Comparison of ENCODE assay signal across 5 cellular contexts in the genomic region with DNA sequence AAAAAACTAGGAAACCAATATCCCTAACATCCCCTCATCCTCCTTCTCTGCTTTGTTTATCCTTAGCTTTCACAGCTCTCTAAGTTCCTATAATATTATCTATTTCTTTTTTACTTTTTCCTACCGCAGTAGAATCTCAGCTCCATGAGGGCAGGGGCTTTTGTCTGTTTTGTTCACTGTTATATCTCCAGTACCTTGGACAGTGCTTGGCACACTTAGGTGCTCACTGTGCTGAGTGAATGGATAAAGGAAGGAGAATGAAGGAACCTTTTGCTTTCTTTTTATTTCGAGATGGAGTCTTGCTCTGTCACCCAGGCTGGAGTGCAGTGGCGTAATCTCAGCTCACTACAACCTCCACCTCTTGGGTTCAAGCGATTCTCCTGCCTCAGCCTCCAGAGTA. TPM values are rescaled to one million over a fixed set of nuclear protein-coding genes. Genes with fewer than 3 reads are reported as not detected.
DNase-seq lines count a peak whose midpoint lies in the region; ATAC-seq, FAIRE-seq and TF ChIP-seq lines count a peak whose summit lies in the region.
"Not testable (repeated sequence)": the region's sequence is repeated elsewhere in the genome, so short reads cannot be mapped to it uniquely, and the experiment has no call there.

No MANE protein-coding gene starts in this region.

- not testable (repeated sequence) for H3K27me3 Mint-ChIP-seq in GM23338 (ENCODE audit: insufficient read depth, low read depth, poor library complexity)

- not testable (repeated sequence) for H3K4me3 ChIP-seq in GM23338; SK-N-SH (ENCODE audit: low read depth in 2 of 2, low read length in 1 of 2); GM12878; liver (ENCODE audit: low read depth in 1 of 3, low read length in 3 of 3)

- intact Hi-C loops in GM12878 (cut with micrococcal nuclease; ENCODE audit: unreplicated experiment): not testable (repeated sequence)

- not testable (repeated sequence) for DNase-seq in GM23338 (ENCODE audit: low spot score); SK-N-SH; GM12878 (ENCODE audit: low read depth, low spot score)

- not testable (repeated sequence) for TF ChIP-seq RAD21 in Ishikawa (IDR thresholded peaks at IDR 0.05; ENCODE audit: low read depth); SK-N-SH (IDR thresholded peaks at IDR 0.05; ENCODE audit: low read length); GM12878 (IDR thresholded peaks at IDR 0.05; ENCODE audit: insufficient read depth, low read depth, low read length); liver (IDR thresholded peaks at IDR 0.05)

- CTCF ChIA-PET in SK-N-SH (lab: Yijun Ruan, JAX); GM12878 (lab: Yijun Ruan, JAX): not testable (repeated sequence)

- not testable (repeated sequence) for H3K4me1 Mint-ChIP-seq in GM23338

- not testable (repeated sequence) for BruUV-seq in GM12878 (replicated peaks; lab: Mats Ljungman, UMichigan)

- H3K36me3 ChIP-seq in GM23338 (ENCODE audit: insufficient read depth); SK-N-SH (replicated peaks in 1 of 2; ENCODE audit: control insufficient read depth in 1 of 2, insufficient read depth in 2 of 2, low read length in 1 of 2); GM12878 (ENCODE audit: control insufficient read depth in 2 of 2, insufficient read depth in 2 of 2, low read length in 1 of 2); liver (ENCODE audit: control insufficient read depth in 4 of 4, insufficient read depth in 3 of 4, low read depth in 1 of 4, low read length in 3 of 4): not testable (repeated sequence)

- H3K79me2 ChIP-seq in GM23338 (replicated peaks; ENCODE audit: insufficient read depth); SK-N-SH (ENCODE audit: insufficient read depth); GM12878 (ENCODE audit: control insufficient read depth, insufficient read depth, low read length): not testable (repeated sequence)

- not testable (repeated sequence) for TF ChIP-seq POLR2A in GM12878 (IDR thresholded peaks at IDR 0.05; ENCODE audit: low read depth, low read length)

- not testable (repeated sequence) for H3K4me3 Mint-ChIP-seq in GM23338

- not testable (repeated sequence) for H3K36me3 Mint-ChIP-seq in GM23338 (ENCODE audit: low read depth)

- H3K9ac ChIP-seq in SK-N-SH; GM12878 (ENCODE audit: control insufficient read depth, insufficient read depth, low read length); liver (ENCODE audit: low read depth in 1 of 2, low read length in 2 of 2): not testable (repeated sequence)

- ATAC-seq in GM23338, GM12878: not testable (repeated sequence)

- SMC1A ChIA-PET in GM12878 (lab: Charles Lee; ENCODE audit: uncharacterized antibody, unreplicated experiment): not testable (repeated sequence)

- POLR2A ChIA-PET in SK-N-SH (lab: Yijun Ruan, JAX); GM12878 (lab: Charles Lee): not testable (repeated sequence)

- peaks cover 13% of the 10 kb centered on the region for H3K9me3 Mint-ChIP-seq in GM23338

- not testable (repeated sequence) for TF ChIP-seq CTCF in GM23338 (conservative IDR thresholded peaks at IDR 0.05; ENCODE audit: low read depth in 2 of 2); SK-N-SH (IDR thresholded peaks at IDR 0.05); GM12878 (IDR thresholded peaks at IDR 0.05 in 2 of 3, conservative IDR thresholded peaks at IDR 0.05 in 1 of 3; ENCODE audit: control insufficient read depth in 2 of 3, extremely low read depth in 1 of 3, insufficient read depth in 1 of 3, low read depth in 3 of 3, low read length in 3 of 3); liver (IDR thresholded peaks at IDR 0.05; ENCODE audit: low read depth, low read length, missing input control)

- RAD21 ChIA-PET in GM12878 (lab: Charles Lee; ENCODE audit: unreplicated experiment): not testable (repeated sequence)

- not testable (repeated sequence) for H3K4me1 ChIP-seq in GM23338 (ENCODE audit: insufficient read depth); SK-N-SH (ENCODE audit: control insufficient read depth in 1 of 2, insufficient read depth in 2 of 2, low read depth in 1 of 2, low read length in 1 of 2); GM12878 (ENCODE audit: control insufficient read depth, insufficient read depth, low read length); liver (ENCODE audit: control insufficient read depth in 4 of 4, insufficient read depth in 4 of 4, low read length in 3 of 4)

- TF ChIP-seq EP300 in Ishikawa (IDR thresholded peaks at IDR 0.05; ENCODE audit: borderline replicate concordance); SK-N-SH (IDR thresholded peaks at IDR 0.05; ENCODE audit: borderline replicate concordance in 1 of 2, low read depth in 1 of 2, low read length in 1 of 2); GM12878 (IDR thresholded peaks at IDR 0.05; ENCODE audit: borderline replicate concordance in 1 of 2, control insufficient read depth in 1 of 2, low read depth in 2 of 2, low read length in 2 of 2): not testable (repeated sequence)

- FAIRE-seq in GM12878 (lab: Jason Lieb, UNC): not testable (repeated sequence)

- H3K27me3 ChIP-seq in GM23338 (ENCODE audit: insufficient read depth); SK-N-SH (ENCODE audit: insufficient read depth); GM12878 (replicated peaks in 1 of 2; ENCODE audit: control insufficient read depth in 2 of 2, insufficient read depth in 2 of 2, low read length in 1 of 2); liver (ENCODE audit: control insufficient read depth in 4 of 4, insufficient read depth in 4 of 4, low read length in 3 of 4): not testable (repeated sequence)

- H3K27ac ChIP-seq in GM23338 (ENCODE audit: low read depth); SK-N-SH (ENCODE audit: low read depth in 2 of 2, low read length in 1 of 2); GM12878 (ENCODE audit: control insufficient read depth, insufficient read depth); liver (ENCODE audit: low read depth in 1 of 2, low read length in 2 of 2): not testable (repeated sequence)

- 45% methylated on average over 3 of the region's 4 CpGs for WGBS in SK-N-SH (ENCODE audit: low lambda C conversion rate)
- 20% methylated on average over 3 of the region's 4 CpGs for WGBS in GM12878 (ENCODE audit: insufficient coverage, insufficient replicate concordance, low lambda C conversion rate, missing lambda C conversion rate)
- WGBS in liver: 73% methylated on average over 4 of the region's 4 CpGs

- H2AFZ ChIP-seq in GM23338; SK-N-SH (ENCODE audit: low read depth); GM12878 (ENCODE audit: control insufficient read depth, low read depth, low read length): not testable (repeated sequence)

- not testable (repeated sequence) for H4K20me1 ChIP-seq in GM23338 (replicated peaks; ENCODE audit: insufficient read depth); SK-N-SH (ENCODE audit: insufficient read depth); GM12878 (ENCODE audit: control insufficient read depth, insufficient read depth)

- H3K9me3 ChIP-seq in SK-N-SH; GM12878 (replicated peaks; ENCODE audit: control insufficient read depth, insufficient read depth, low read length); liver (ENCODE audit: control insufficient read depth in 4 of 4, low read length in 3 of 4): not testable (repeated sequence)

- not testable (repeated sequence) for H3F3A ChIP-seq in GM23338 (replicated peaks; ENCODE audit: low read depth); SK-N-SH (replicated peaks; ENCODE audit: insufficient read depth)

- not testable (repeated sequence) for H3K27ac Mint-ChIP-seq in GM23338

- H3K4me2 ChIP-seq in GM23338; SK-N-SH; GM12878 (ENCODE audit: control insufficient read depth, insufficient read depth): not testable (repeated sequence)

- in situ Hi-C loops in GM12878 (cut with MboI): not testable (repeated sequence)

- not testable (repeated sequence) for H3K9me2 ChIP-seq in GM23338 (ENCODE audit: insufficient read depth); SK-N-SH

RNA-seq across cellular contexts. Expression of a gene that starts 51.4 kb away (rescaled TPM):
- 1,984 and 2,171 TPM in 2 replicates for total RNA-seq in GM23338 (2014; rRNA removed; shearing (Covaris generic))
- 2,163 and 2,303 TPM in 2 replicates for polyA plus RNA-seq in GM23338 (2016; fragmentation: Nextera tagmentation; extraction: Ambion mirVana)
- 6,745 and 7,967 TPM in 2 replicates for polyA plus RNA-seq in SK-N-SH (2012; rRNA removed)
- 8,928 and 9,571 TPM in 2 replicates for polyA plus RNA-seq in SK-N-SH (2012; cell fraction: cytosol; rRNA removed)
- polyA plus RNA-seq in SK-N-SH (2012; cell fraction: nucleus; rRNA removed): 637 and 1,133 TPM in 2 replicates
- 436 and 466 TPM in 2 replicates for total RNA-seq in GM12878 (2013; cell fraction: nucleolus; rRNA removed)
- total RNA-seq in GM12878 (2014; rRNA removed): 2,382 and 2,699 TPM in 2 replicates
- total RNA-seq in GM12878 (2014; rRNA removed; fragmentation: Illumina TruSeq; extraction: Trizol): 3,837 and 4,067 TPM in 2 replicates
- total RNA-seq in GM12878 (2021): 2,387 and 2,491 TPM in 2 replicates
- 25,879 TPM for polyA plus RNA-seq in GM12878 (2011; ENCODE audit: low read depth)
- polyA plus RNA-seq in GM12878 (2011; rRNA removed): 6,408 and 6,567 TPM in 2 replicates
- 6,382 and 6,408 TPM in 2 replicates for polyA plus RNA-seq in GM12878 (2011; cell fraction: cytosol; rRNA removed)
- 1,845 and 1,986 TPM in 2 replicates for polyA plus RNA-seq in GM12878 (2011; cell fraction: nucleus; rRNA removed)
- 6,609 and 6,771 TPM in 2 replicates for polyA plus RNA-seq in GM12878 (2012)
- 5,078 and 7,979 TPM in 2 replicates for polyA plus RNA-seq in GM12878 (2014; fragmentation: Illumina TruSeq; extraction: Trizol)
- 1,000 to 10,000 TPM; 2,843 to 3,155 TPM for polyA plus RNA-seq in GM12878 (2014; fragmentation: Nextera tagmentation; extraction: Ambion mirVana)
- 5,701 and 5,848 TPM in 2 replicates for polyA plus RNA-seq in GM12878 (2014; rRNA removed)
- 1,000 to 10,000 TPM; 1,566 to 1,602 TPM for polyA plus RNA-seq in GM12878 (2016; fragmentation: Nextera tagmentation; extraction: Ambion mirVana)
- 1,460 and 2,424 TPM in 2 replicates for polyA minus RNA-seq in GM12878 (2011; rRNA and poly(A)+ RNA removed)
- polyA minus RNA-seq in GM12878 (2011; cell fraction: cytosol; rRNA and poly(A)+ RNA removed): 279 and 295 TPM in 2 replicates
- polyA minus RNA-seq in GM12878 (2011; cell fraction: nucleus; rRNA and poly(A)+ RNA removed): 116 and 153 TPM in 2 replicates
- total RNA-seq in liver: 1,000 to 10,000 TPM in 1 of 2 donors, 100 to 1,000 TPM in 1; 703 to 1,185 TPM
- 1,000 to 10,000 TPM in 1 of 2 donors, 100 to 1,000 TPM in 1; 349 to 1,088 TPM for polyA plus RNA-seq in liver
